ENCODE assay signal across 19 cellular contexts in genomic region chr14:100776681-100777365, GRCh38. TPM values are rescaled to one million over a fixed set of nuclear protein-coding genes. Genes with fewer than 3 reads are reported as not detected.
A peak's percentile ranks its signal among the peaks of the same experiment; 100 is the strongest.
DNase-seq lines count a peak whose midpoint lies in the region; ATAC-seq and TF ChIP-seq lines count a peak whose summit lies in the region.
"Had no signal": no experiment of that assay in that cellular context is flagged by ENCODE, and none has a peak within 500 bp of the region (broad histone marks: within the 10 kb centered on the region; RNA-seq: fewer than 3 reads in every experiment).

No MANE protein-coding gene starts in this region.

- H3K9ac ChIP-seq in neural progenitor cell = no peak overlapping the region

- no peak for TF ChIP-seq CTCF in neural progenitor cell (IDR thresholded peaks at IDR 0.05)
- no peak for TF ChIP-seq CTCF in type B pancreatic cell (conservative IDR thresholded peaks at IDR 0.05)

- H3K27ac Mint-ChIP-seq in neural progenitor cell (peak overlapping the region; percentile 88), type B pancreatic cell (no peak overlapping the region)
- H3K27ac Mint-ChIP-seq: B cell had no signal

- H3K27me3 ChIP-seq in neural progenitor cell = no peaks in the 10 kb centered on the region

- ATAC-seq in HG02623 (IDR thresholded peaks at IDR 0.05; ENCODE audit: unreplicated experiment) = no peak

- no peak overlapping the region for H3K4me3 ChIP-seq in neural progenitor cell

- H3K27ac ChIP-seq in neural progenitor cell = no peak overlapping the region

- H2AFZ ChIP-seq in neural progenitor cell (replicated peaks) = no peak overlapping the region

- no peaks in the 10 kb centered on the region for H3F3A ChIP-seq in neural progenitor cell (ENCODE audit: low read depth)

- H3K4me1 Mint-ChIP-seq in neural progenitor cell = peaks cover 34% of the 10 kb centered on the region
- peaks cover 27% of the 10 kb centered on the region for H3K4me1 Mint-ChIP-seq in type B pancreatic cell (ENCODE audit: unreplicated experiment)
- H3K4me1 Mint-ChIP-seq: B cell had no signal

- H3K36me3 ChIP-seq in neural progenitor cell = no peaks in the 10 kb centered on the region

- H3K27me3 Mint-ChIP-seq in neural progenitor cell (ENCODE audit: insufficient read depth, low read depth) (peaks cover 34% of the 10 kb centered on the region), type B pancreatic cell (peaks cover 38% of the 10 kb centered on the region)
- H3K27me3 Mint-ChIP-seq: B cell had no signal

- H3K9me3 Mint-ChIP-seq in neural progenitor cell (peaks cover 2% of the 10 kb centered on the region), type B pancreatic cell (no peaks in the 10 kb centered on the region)

- H3K4me1 ChIP-seq in neural progenitor cell = no peaks in the 10 kb centered on the region

- peak; percentile 38 for DNase-seq in activated effector memory CD4-positive, alpha-beta T cell treated with anti-CD3 and anti-CD28 coated beads, Interleukin-2, amount 50 U/mL, for 16 hours
- no peak for DNase-seq in activated effector memory CD4-positive, alpha-beta T cell treated with Interleukin-2 at 50 U/mL for 16 hours
- DNase-seq in ecto neural progenitor cell (ENCODE audit: low spot score) (peak; percentile 40), neural progenitor cell (ENCODE audit: low spot score) (no peak), type B pancreatic cell (ENCODE audit: extremely low spot score, unreplicated experiment) (peak; percentile 53), HT-29 (ENCODE audit: low spot score) (no peak)
- no peak for DNase-seq in effector CD8-positive, alpha-beta T cell (lab: John Stamatoyannopoulos, UW)
- DNase-seq: DND-41, GOT3, Karpas-422, NCI-H1436, NCI-H2029, NCI-H345, NCI-H524 treated with DMSO at 0.1 percent for 48 hours had no signal

- H3K4me3 Mint-ChIP-seq in neural progenitor cell = no peak overlapping the region
- no peak overlapping the region for H3K4me3 Mint-ChIP-seq in type B pancreatic cell
- H3K4me3 Mint-ChIP-seq: B cell had no signal

- H3K4me2 ChIP-seq in neural progenitor cell = no peak overlapping the region

- no peaks in the 10 kb centered on the region for H4K20me1 ChIP-seq in neural progenitor cell (ENCODE audit: low read depth)

- H3K36me3 Mint-ChIP-seq in neural progenitor cell = no peaks in the 10 kb centered on the region
- no peaks in the 10 kb centered on the region for H3K36me3 Mint-ChIP-seq in type B pancreatic cell

- no peaks in the 10 kb centered on the region for H3K79me2 ChIP-seq in neural progenitor cell (ENCODE audit: low read depth)

- H3K9me3 ChIP-seq in neural progenitor cell (ENCODE audit: low read depth) = no peaks in the 10 kb centered on the region

RNA-seq across cellular contexts. Expression of gene MEG3, which starts 49.1 kb away (rescaled TPM):
- total RNA-seq in neural progenitor cell (ENCODE audit: low replicate concordance) = 7.3 and 10.6 TPM in 2 replicates
- 0.68 and 0.74 TPM in 2 replicates for total RNA-seq in type B pancreatic cell (ENCODE audit: low replicate concordance)
- not detected in 2 replicates for total RNA-seq in HT-29 (2014; rRNA removed; shearing (Covaris generic))
- total RNA-seq: A172, B cell, HT1080, MCF 10A had no signal

RNA-seq across cellular contexts. Expression of gene DLK1, which starts 50.1 kb away (rescaled TPM):
- total RNA-seq in neural progenitor cell (ENCODE audit: low replicate concordance) (312 and 1,018 TPM in 2 replicates), type B pancreatic cell (ENCODE audit: low replicate concordance) (149 and 405 TPM in 2 replicates)
- total RNA-seq in HT-29 (2014; rRNA removed; shearing (Covaris generic)) = not detected in 2 replicates
- total RNA-seq: A172, B cell, HT1080, MCF 10A had no signal

Comparison
In these comparisons a context has a peak if more than half of its experiments do, and no peak if none do; other contexts are left out.
1. DNase-seq: peak in activated effector memory CD4-positive, alpha-beta T cell treated with anti-CD3 and anti-CD28 coated beads, Interleukin-2, amount 50 U/mL, for 16 hours (single experiment), ecto neural progenitor cell (single experiment) and type B pancreatic cell (single experiment); none in activated effector memory CD4-positive, alpha-beta T cell treated with Interleukin-2 at 50 U/mL for 16 hours (single experiment), neural progenitor cell (single experiment), effector CD8-positive, alpha-beta T cell (single experiment) and HT-29 (single experiment).
2. RNA of gene DLK1, which starts 50.1 kb away (total RNA-seq): 312 to 1,018 TPM in neural progenitor cell and 149 to 405 TPM in type B pancreatic cell; not detected in HT-29; every median in the first group is over 100 times any median in the second.